Comparison of ENCODE assay signal across 18 cellular contexts in genomic region chr15:84611631-84612030, GRCh38.
"Had no signal": no experiment of that assay in that cellular context is flagged by ENCODE, and none has a peak within 500 bp of the region (broad histone marks: within the 10 kb centered on the region; RNA-seq: fewer than 3 reads in every experiment).

No MANE protein-coding gene starts in this region.

- H3K27me3 ChIP-seq: body of pancreas, testis had no signal

- H3K9me3 Mint-ChIP-seq: activated CD4-positive, alpha-beta memory T cell treated with anti-CD3 and anti-CD28 coated beads, Interleukin-2, amount 10 ng/mL, durations not matched to agents 7 days and 5 days; activated naive CD4-positive, alpha-beta T cell treated with anti-CD3 and anti-CD28 coated beads, Interleukin-2, amount 10 ng/mL, durations not matched to agents 7 days and 5 days; activated T-helper 1 cell treated with anti-CD3 and anti-CD28 coated beads, Interleukin-12 subunit alpha, Interleukin-12 subunit beta, Interleukin-2, Interleukin-4 antibody, amounts not matched to agents 30 ng/mL and 10 ng/mL and 1 ng/mL, durations not matched to agents 14 hours and 24 hours and 36 hours; effector memory CD8-positive, alpha-beta T cell; natural killer cell treated with Interleukin-12 subunit alpha and Interleukin-12 subunit beta and Interleukin-15 and Interleukin-18, amount 100 ng/mL, for 72 hours; stimulated activated naive CD8-positive, alpha-beta T cell treated with anti-CD3 and anti-CD28 coated beads, Interleukin-15, Interleukin-2, amounts not matched to agents 100 ng/mL and 50 ng/mL, for 24 hours had no signal

- ATAC-seq: activated CD4-positive, alpha-beta T cell treated with anti-CD3 and anti-CD28 coated beads for 36 hours; body of pancreas; effector memory CD8-positive, alpha-beta T cell; left lobe of liver; natural killer cell treated with Interleukin-12 subunit alpha and Interleukin-12 subunit beta and Interleukin-15 and Interleukin-18, amount 100 ng/mL, for 72 hours; sciatic nerve had no signal

- H3K36me3 Mint-ChIP-seq: natural killer cell treated with Interleukin-12 subunit alpha and Interleukin-12 subunit beta and Interleukin-15 and Interleukin-18, amount 100 ng/mL, for 72 hours had no signal

- H3K27ac ChIP-seq: body of pancreas, testis, VCaP had no signal

- H3K27me3 Mint-ChIP-seq: activated CD4-positive, alpha-beta memory T cell treated with anti-CD3 and anti-CD28 coated beads, Interleukin-2, amount 10 ng/mL, durations not matched to agents 7 days and 5 days; activated CD4-positive, alpha-beta T cell treated with anti-CD3 and anti-CD28 coated beads for 36 hours; activated naive CD4-positive, alpha-beta T cell treated with anti-CD3 and anti-CD28 coated beads, Interleukin-2, amount 10 ng/mL, durations not matched to agents 7 days and 5 days; effector memory CD8-positive, alpha-beta T cell; natural killer cell treated with Interleukin-12 subunit alpha and Interleukin-12 subunit beta and Interleukin-15 and Interleukin-18, amount 100 ng/mL, for 72 hours; stimulated activated naive CD8-positive, alpha-beta T cell treated with anti-CD3 and anti-CD28 coated beads, Interleukin-15, Interleukin-2, amounts not matched to agents 100 ng/mL and 50 ng/mL, for 24 hours had no signal

- H3K4me3 Mint-ChIP-seq: activated CD4-positive, alpha-beta memory T cell treated with anti-CD3 and anti-CD28 coated beads, Interleukin-2, amount 10 ng/mL, durations not matched to agents 7 days and 5 days; activated CD4-positive, alpha-beta T cell treated with anti-CD3 and anti-CD28 coated beads for 36 hours; activated naive CD4-positive, alpha-beta T cell treated with anti-CD3 and anti-CD28 coated beads, Interleukin-2, amount 10 ng/mL, durations not matched to agents 7 days and 5 days; activated T-helper 1 cell treated with anti-CD3 and anti-CD28 coated beads, Interleukin-12 subunit alpha, Interleukin-12 subunit beta, Interleukin-2, Interleukin-4 antibody, amounts not matched to agents 30 ng/mL and 10 ng/mL and 1 ng/mL, durations not matched to agents 14 hours and 24 hours and 36 hours; effector memory CD8-positive, alpha-beta T cell; natural killer cell treated with Interleukin-12 subunit alpha and Interleukin-12 subunit beta and Interleukin-15 and Interleukin-18, amount 100 ng/mL, for 72 hours; stimulated activated naive CD8-positive, alpha-beta T cell treated with anti-CD3 and anti-CD28 coated beads, Interleukin-15, Interleukin-2, amounts not matched to agents 100 ng/mL and 50 ng/mL, for 24 hours had no signal

- H3K4me3 ChIP-seq: body of pancreas, testis had no signal

- H3K27ac Mint-ChIP-seq: activated CD4-positive, alpha-beta memory T cell treated with anti-CD3 and anti-CD28 coated beads, Interleukin-2, amount 10 ng/mL, durations not matched to agents 7 days and 5 days; activated CD4-positive, alpha-beta T cell treated with anti-CD3 and anti-CD28 coated beads for 36 hours; activated naive CD4-positive, alpha-beta T cell treated with anti-CD3 and anti-CD28 coated beads, Interleukin-2, amount 10 ng/mL, durations not matched to agents 7 days and 5 days; activated T-helper 1 cell treated with anti-CD3 and anti-CD28 coated beads, Interleukin-12 subunit alpha, Interleukin-12 subunit beta, Interleukin-2, Interleukin-4 antibody, amounts not matched to agents 30 ng/mL and 10 ng/mL and 1 ng/mL, durations not matched to agents 14 hours and 24 hours and 36 hours; effector memory CD8-positive, alpha-beta T cell; natural killer cell treated with Interleukin-12 subunit alpha and Interleukin-12 subunit beta and Interleukin-15 and Interleukin-18, amount 100 ng/mL, for 72 hours; stimulated activated naive CD8-positive, alpha-beta T cell treated with anti-CD3 and anti-CD28 coated beads, Interleukin-15, Interleukin-2, amounts not matched to agents 100 ng/mL and 50 ng/mL, for 24 hours had no signal

- H3K4me1 ChIP-seq: testis had no signal

- H3K9me3 ChIP-seq: body of pancreas, testis had no signal

- DNase-seq: activated CD4-positive, alpha-beta memory T cell treated with anti-CD3 and anti-CD28 coated beads, Interleukin-2, amount 10 ng/mL, durations not matched to agents 7 days and 5 days; activated CD4-positive, alpha-beta T cell treated with anti-CD3 and anti-CD28 coated beads for 36 hours; activated CD8-positive, alpha-beta memory T cell treated with anti-CD3 and anti-CD28 coated beads, Interleukin-2, amount 50 U/mL, for 4 hours; activated naive CD4-positive, alpha-beta T cell treated with anti-CD3 and anti-CD28 coated beads, Interleukin-2, amount 10 ng/mL, durations not matched to agents 7 days and 5 days; effector memory CD8-positive, alpha-beta T cell; foreskin melanocyte; occipital lobe; stimulated activated CD4-positive, alpha-beta T cell treated with anti-CD3 and anti-CD28 coated beads, Interleukin-2, amount 100 ng/mL, for 48 hours; stimulated activated CD8-positive, alpha-beta memory T cell treated with anti-CD3 and anti-CD28 coated beads, Interleukin-4, amount 100 ng/mL, for 48 hours; T-helper 9 cell; testis had no signal
